Comparison of ENCODE assay signal across 28 cellular contexts in the genomic region with DNA sequence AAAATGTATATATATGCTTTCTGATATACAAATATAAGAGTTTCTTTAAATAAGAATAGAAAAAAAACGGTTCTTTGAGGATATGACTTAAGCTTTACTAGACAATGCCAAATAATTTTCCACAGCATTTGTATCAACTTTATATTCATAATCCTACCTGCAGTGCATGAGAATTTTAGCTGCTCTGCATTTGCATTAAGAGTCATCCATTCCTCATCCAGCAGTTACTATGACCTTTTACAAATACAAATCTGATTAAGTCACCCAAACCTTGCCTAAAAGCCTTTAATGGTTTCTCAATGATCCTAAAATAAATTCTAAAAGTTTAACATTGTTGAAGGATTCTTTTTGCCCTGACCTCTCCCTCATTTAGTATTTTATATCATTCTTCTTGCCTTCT.
"Had no signal": no experiment of that assay in that cellular context is flagged by ENCODE, and none has a peak within 500 bp of the region (broad histone marks: within the 10 kb centered on the region; RNA-seq: fewer than 3 reads in every experiment).

No MANE protein-coding gene starts in this region.

- H3K27me3 ChIP-seq: body of pancreas, cardiac muscle cell, colonic mucosa, gastroesophageal sphincter, heart right ventricle, hepatocyte had no signal

- H3K4me2 ChIP-seq: hepatocyte had no signal

- H3K27ac ChIP-seq: body of pancreas, cardiac muscle cell, colonic mucosa, gastroesophageal sphincter, heart right ventricle, hepatocyte, WERI-Rb-1 had no signal

- H2AFZ ChIP-seq: hepatocyte had no signal

- H3K4me1 ChIP-seq: body of pancreas, colonic mucosa, gastroesophageal sphincter, heart right ventricle had no signal

- DNase-seq: activated B cell treated with CpG ODN at 0.5 μM for 24 hours; activated CD4-positive, alpha-beta T cell treated with anti-CD3 and anti-CD28 coated beads for 48 hours; activated CD4-positive, alpha-beta T cell treated with anti-CD3 and anti-CD28 coated beads, Interleukin-2, amount 50 U/mL, for 1 hour; activated CD4-positive, alpha-beta T cell treated with anti-CD3 and anti-CD28 coated beads, Interleukin-2, amount 50 U/mL, for 48 hours; activated CD8-positive, alpha-beta memory T cell treated with anti-CD3 and anti-CD28 coated beads for 24 hours; activated CD8-positive, alpha-beta T cell treated with anti-CD3 and anti-CD28 coated beads for 36 hours; activated gamma-delta T cell; activated naive CD4-positive, alpha-beta T cell; activated naive CD4-positive, alpha-beta T cell treated with anti-CD3 and anti-CD28 coated beads, Interleukin-2, amount 50 U/mL, for 16 hours; activated T-cell treated with anti-CD3 and anti-CD28 coated beads, Interleukin-2, amount 50 U/mL, for 48 hours; amniotic stem cell; anterior cingulate cortex; body of pancreas; central memory CD4-positive, alpha-beta T cell; cerebellar nuclear complex; colonic mucosa; effector CD8-positive, alpha-beta T cell; foreskin melanocyte; heart right ventricle; T-helper 1 cell; T-helper 17 cell; T1000; WERI-Rb-1 had no signal

- ATAC-seq: activated CD4-positive, CD25-positive, alpha-beta regulatory T cell treated with anti-CD3 and anti-CD28 coated beads, Interleukin-2, amount 50 U/mL, for 24 hours; activated CD8-positive, alpha-beta T cell treated with anti-CD3 and anti-CD28 coated beads for 36 hours; body of pancreas; esophagus mucosa; gastroesophageal sphincter; heart right ventricle; T-helper 17 cell had no signal

- H3K4me3 ChIP-seq: body of pancreas, cardiac muscle cell, colonic mucosa, gastroesophageal sphincter, heart right ventricle, hepatocyte had no signal

- H3K9me3 ChIP-seq: body of pancreas, colonic mucosa, gastroesophageal sphincter had no signal

- H3K36me3 ChIP-seq: cardiac muscle cell, colonic mucosa, gastroesophageal sphincter, heart right ventricle, WERI-Rb-1 had no signal

- H3K79me2 ChIP-seq: hepatocyte had no signal
